8 cellular contexts compared by ENCODE assay signal in genomic region chr4:2955186-2956044, GRCh38. TPM values are rescaled to one million over a fixed set of nuclear protein-coding genes. Genes with fewer than 3 reads are reported as not detected.
DNase-seq lines count a peak whose midpoint lies in the region; ATAC-seq and TF ChIP-seq lines count a peak whose summit lies in the region.
"Not testable (repeated sequence)": the region's sequence is repeated elsewhere in the genome, so short reads cannot be mapped to it uniquely, and the experiment has no call there.

No MANE protein-coding gene starts in this region.

- peaks cover 12% of the 10 kb centered on the region for H3K4me1 ChIP-seq in DOHH2 (ENCODE audit: control insufficient read depth, low read length)
- not testable (repeated sequence) for H3K4me1 ChIP-seq in HCT116 (ENCODE audit: control insufficient read depth in 1 of 2, insufficient read depth in 2 of 2, low read length in 2 of 2); effector memory CD4-positive, alpha-beta T cell (ENCODE audit: control insufficient read depth, insufficient read depth, low read length, poor library complexity, severe bottlenecking)

- CTCF ChIA-PET in HCT116 (lab: Charles Lee): not testable (repeated sequence)

- H3K36me3 Mint-ChIP-seq in activated T-helper 2 cell treated with anti-CD3 and anti-CD28 coated beads, Interferon-gamma antibody, Interleukin-2, Interleukin-4, amounts not matched to agents 10 μg/mL and 5 μg/mL and 100 μg/mL, durations not matched to agents 14 hours and 24 hours and 36 hours (ENCODE audit: low read depth): peaks cover 92% of the 10 kb centered on the region
- H3K36me3 Mint-ChIP-seq in natural killer cell (peaks cover 26% of the 10 kb centered on the region), type B pancreatic cell (peaks cover 38% of the 10 kb centered on the region)

- peaks cover 88% of the 10 kb centered on the region for H3K36me3 ChIP-seq in DOHH2 (ENCODE audit: control insufficient read depth, low read length)
- peaks cover 58 to 75% of the 10 kb centered on the region in 2 experiments for H3K36me3 ChIP-seq in HCT116 (ENCODE audit: control insufficient read depth in 1 of 2, insufficient read depth in 2 of 2, low read length in 2 of 2)
- H3K36me3 ChIP-seq in WERI-Rb-1: peaks cover 90% of the 10 kb centered on the region
- H3K36me3 ChIP-seq in effector memory CD4-positive, alpha-beta T cell (ENCODE audit: control insufficient read depth, insufficient read depth, low read length): peaks cover 66% of the 10 kb centered on the region

- H3K4me3 ChIP-seq in DOHH2 (ENCODE audit: low read length); HCT116 (replicated peaks in 1 of 2; ENCODE audit: low read depth in 1 of 2, low read length in 2 of 2); WERI-Rb-1 (ENCODE audit: low read depth, low read length); effector memory CD4-positive, alpha-beta T cell (ENCODE audit: insufficient read depth, low read depth, low read length, poor library complexity, severe bottlenecking): not testable (repeated sequence)

- TF ChIP-seq RAD21 in HCT116 (IDR thresholded peaks at IDR 0.05; ENCODE audit: low read depth): not testable (repeated sequence)

- H3F3A ChIP-seq in DOHH2 (ENCODE audit: control insufficient read depth, insufficient read depth): peaks cover 48% of the 10 kb centered on the region

- not testable (repeated sequence) for BruUV-seq in HCT116 (replicated peaks; lab: Mats Ljungman, UMichigan)

- intact Hi-C loops in HCT116 (cut with micrococcal nuclease); natural killer cell (cut with micrococcal nuclease): not testable (repeated sequence)
- intact Hi-C loops in activated T-helper 2 cell treated with anti-CD3 and anti-CD28 coated beads, Interferon-gamma antibody, Interleukin-2, Interleukin-4, amounts not matched to agents 10 μg/mL and 5 μg/mL and 100 μg/mL, durations not matched to agents 14 hours and 24 hours and 36 hours (cut with micrococcal nuclease): loop anchor here (2.0 kb wide), 2 partner anchors 111 to 487 kb away; partner anchors contain the start of gene RNF4

- not testable (repeated sequence) for H3K9me3 ChIP-seq in DOHH2 (ENCODE audit: control insufficient read depth, insufficient read depth, low read length); WERI-Rb-1 (ENCODE audit: severe bottlenecking); effector memory CD4-positive, alpha-beta T cell (ENCODE audit: control insufficient read depth, low read length)
- peaks cover 6 to 11% of the 10 kb centered on the region in 2 experiments; a peak in 2 of 4 replicates for H3K9me3 ChIP-seq in HCT116 (ENCODE audit: control insufficient read depth in 1 of 2, insufficient read depth in 1 of 2, low read depth in 1 of 2, low read length in 2 of 2)

- H3K9me3 Mint-ChIP-seq in activated T-helper 2 cell treated with anti-CD3 and anti-CD28 coated beads, Interferon-gamma antibody, Interleukin-2, Interleukin-4, amounts not matched to agents 10 μg/mL and 5 μg/mL and 100 μg/mL, durations not matched to agents 14 hours and 24 hours and 36 hours; natural killer cell; type B pancreatic cell: not testable (repeated sequence)

- POLR2A ChIA-PET in HCT116 (lab: Charles Lee): not testable (repeated sequence)

- H3K4me2 ChIP-seq in DOHH2 (ENCODE audit: low read length); HCT116 (ENCODE audit: low read length): not testable (repeated sequence)

- RAD21 ChIA-PET in HCT116 (lab: Charles Lee; ENCODE audit: low non-redundant PET in 1 of 2, low total read pairs in 2 of 2, uncharacterized antibody in 2 of 2, unreplicated experiment in 2 of 2): not testable (repeated sequence)

- peak; percentile 100 for TF ChIP-seq CTCF in DOHH2 (IDR thresholded peaks at IDR 0.05; ENCODE audit: low read depth, low read length, poor library complexity, severe bottlenecking)
- TF ChIP-seq CTCF in HCT116 (IDR thresholded peaks at IDR 0.05 in 2 of 3, conservative IDR thresholded peaks at IDR 0.05 in 1 of 3; ENCODE audit: borderline replicate concordance in 1 of 3, insufficient read depth in 1 of 3, low read depth in 2 of 3, low read length in 2 of 3): peak; percentile 19 to 85 (median 79); a peak in 4 of 6 replicates
- peak; percentile 36; the same call in 1 of the 2 replicates for TF ChIP-seq CTCF in WERI-Rb-1 (IDR thresholded peaks at IDR 0.05; ENCODE audit: low read depth, low read length)
- not testable (repeated sequence) for TF ChIP-seq CTCF in natural killer cell (IDR thresholded peaks at IDR 0.05)
- peak; percentile 15 for TF ChIP-seq CTCF in type B pancreatic cell (conservative IDR thresholded peaks at IDR 0.05)

- H3K9me2 ChIP-seq in DOHH2 (replicated peaks; ENCODE audit: control insufficient read depth, low read length); HCT116 (ENCODE audit: insufficient read depth): not testable (repeated sequence)

- not testable (repeated sequence) for H3K9ac ChIP-seq in HCT116 (ENCODE audit: low read length)

- TF ChIP-seq POLR2A in HCT116 (IDR thresholded peaks at IDR 0.05; ENCODE audit: borderline replicate concordance, extremely low read depth, insufficient read depth, insufficient read length): not testable (repeated sequence)

- peaks cover 53% of the 10 kb centered on the region for H3K79me2 ChIP-seq in DOHH2 (ENCODE audit: control insufficient read depth, low read length)
- peaks cover 82% of the 10 kb centered on the region for H3K79me2 ChIP-seq in HCT116 (ENCODE audit: insufficient read depth, low read length)

- H3K4me3 Mint-ChIP-seq in activated T-helper 2 cell treated with anti-CD3 and anti-CD28 coated beads, Interferon-gamma antibody, Interleukin-2, Interleukin-4, amounts not matched to agents 10 μg/mL and 5 μg/mL and 100 μg/mL, durations not matched to agents 14 hours and 24 hours and 36 hours (ENCODE audit: low read depth): peak overlapping the region; percentile 13
- H3K4me3 Mint-ChIP-seq in natural killer cell, type B pancreatic cell: not testable (repeated sequence)

- peaks cover 69% of the 10 kb centered on the region for H3K4me1 Mint-ChIP-seq in activated T-helper 2 cell treated with anti-CD3 and anti-CD28 coated beads, Interferon-gamma antibody, Interleukin-2, Interleukin-4, amounts not matched to agents 10 μg/mL and 5 μg/mL and 100 μg/mL, durations not matched to agents 14 hours and 24 hours and 36 hours (ENCODE audit: low read depth)
- peaks cover 19 to 21% of the 10 kb centered on the region in 2 donors for H3K4me1 Mint-ChIP-seq in natural killer cell
- peaks cover 18% of the 10 kb centered on the region for H3K4me1 Mint-ChIP-seq in type B pancreatic cell (ENCODE audit: unreplicated experiment)

- not testable (repeated sequence) for DNase-seq in HCT116 (ENCODE audit: low read depth, low spot score); activated T-helper 2 cell treated with anti-CD3 and anti-CD28 coated beads, Interferon-gamma antibody, Interleukin-2, Interleukin-4, amounts not matched to agents 10 μg/mL and 5 μg/mL and 100 μg/mL, durations not matched to agents 14 hours and 24 hours and 36 hours (ENCODE audit: low spot score); effector memory CD4-positive, alpha-beta T cell; natural killer cell; type B pancreatic cell (ENCODE audit: extremely low spot score, unreplicated experiment)
- DNase-seq in NCI-H82 treated with DMSO at 0.1 percent for 48 hours (lab: John Stamatoyannopoulos, UW; ENCODE audit: unreplicated experiment) (peak; percentile 24), WERI-Rb-1 (peak; percentile 47)

- H3K27me3 Mint-ChIP-seq in activated T-helper 2 cell treated with anti-CD3 and anti-CD28 coated beads, Interferon-gamma antibody, Interleukin-2, Interleukin-4, amounts not matched to agents 10 μg/mL and 5 μg/mL and 100 μg/mL, durations not matched to agents 14 hours and 24 hours and 36 hours (ENCODE audit: low read depth); natural killer cell (ENCODE audit: low read depth in 2 of 2); type B pancreatic cell: not testable (repeated sequence)

- H2AFZ ChIP-seq in HCT116 (ENCODE audit: low read depth, low read length, poor library complexity, severe bottlenecking): not testable (repeated sequence)

- H4K20me1 ChIP-seq in DOHH2 (ENCODE audit: control insufficient read depth, insufficient read depth, low read depth, low read length): peaks cover 27% of the 10 kb centered on the region
- H4K20me1 ChIP-seq in HCT116 (ENCODE audit: insufficient read depth): peaks cover 14% of the 10 kb centered on the region; the same call in 1 of the 2 replicates

- peak overlapping the region; percentile 92 for H3K27ac Mint-ChIP-seq in activated T-helper 2 cell treated with anti-CD3 and anti-CD28 coated beads, Interferon-gamma antibody, Interleukin-2, Interleukin-4, amounts not matched to agents 10 μg/mL and 5 μg/mL and 100 μg/mL, durations not matched to agents 14 hours and 24 hours and 36 hours
- H3K27ac Mint-ChIP-seq in natural killer cell: peak overlapping the region; percentile 43 to 76
- not testable (repeated sequence) for H3K27ac Mint-ChIP-seq in type B pancreatic cell

- H3K27ac ChIP-seq in DOHH2 (ENCODE audit: low read depth, low read length); HCT116 (ENCODE audit: low read depth, low read length): not testable (repeated sequence)
- H3K27ac ChIP-seq in WERI-Rb-1: peak overlapping the region; percentile 66
- H3K27ac ChIP-seq in effector memory CD4-positive, alpha-beta T cell (ENCODE audit: insufficient read depth, low read length, poor library complexity, severe bottlenecking): peak overlapping the region; percentile 18

- not testable (repeated sequence) for H3K27me3 ChIP-seq in DOHH2 (ENCODE audit: control insufficient read depth, low read length); HCT116 (ENCODE audit: insufficient read depth, low read length); WERI-Rb-1 (ENCODE audit: insufficient read depth, low read depth, severe bottlenecking); effector memory CD4-positive, alpha-beta T cell (replicated peaks; ENCODE audit: control insufficient read depth, insufficient read depth, low read length, poor library complexity, severe bottlenecking)

- not testable (repeated sequence) for ATAC-seq in HCT116, natural killer cell

RNA-seq across cellular contexts. Expression of gene NOP14, which starts 7.8 kb away (rescaled TPM):
- total RNA-seq in HCT116 (2021; ENCODE audit: unreplicated experiment) (67.3 TPM), natural killer cell (10 to 100 TPM; 20.9 to 25.0 (median 21.1) TPM), type B pancreatic cell (ENCODE audit: low replicate concordance) (32.4 and 33.8 TPM in 2 replicates)
- polyA plus RNA-seq in HCT116 (2012): 39.1 and 51.6 TPM in 2 replicates
- 104 and 106 TPM in 2 replicates for total RNA-seq in activated T-helper 2 cell treated with anti-CD3 and anti-CD28 coated beads, Interferon-gamma antibody, Interleukin-2, Interleukin-4, amounts not matched to agents 10 μg/mL and 5 μg/mL and 100 μg/mL, durations not matched to agents 14 hours and 24 hours and 36 hours

RNA-seq across cellular contexts. Expression of gene GRK4, which starts 8.0 kb away (rescaled TPM):
- total RNA-seq in HCT116 (2021; ENCODE audit: unreplicated experiment) (4.2 TPM), natural killer cell (1 to 10 TPM; 2.0 to 6.4 (median 5.1) TPM), type B pancreatic cell (ENCODE audit: low replicate concordance) (8.9 and 9.3 TPM in 2 replicates)
- 1.3 and 2.2 TPM in 2 replicates for polyA plus RNA-seq in HCT116 (2012)
- 4.5 and 4.6 TPM in 2 replicates for total RNA-seq in activated T-helper 2 cell treated with anti-CD3 and anti-CD28 coated beads, Interferon-gamma antibody, Interleukin-2, Interleukin-4, amounts not matched to agents 10 μg/mL and 5 μg/mL and 100 μg/mL, durations not matched to agents 14 hours and 24 hours and 36 hours
